In the genomic region with DNA sequence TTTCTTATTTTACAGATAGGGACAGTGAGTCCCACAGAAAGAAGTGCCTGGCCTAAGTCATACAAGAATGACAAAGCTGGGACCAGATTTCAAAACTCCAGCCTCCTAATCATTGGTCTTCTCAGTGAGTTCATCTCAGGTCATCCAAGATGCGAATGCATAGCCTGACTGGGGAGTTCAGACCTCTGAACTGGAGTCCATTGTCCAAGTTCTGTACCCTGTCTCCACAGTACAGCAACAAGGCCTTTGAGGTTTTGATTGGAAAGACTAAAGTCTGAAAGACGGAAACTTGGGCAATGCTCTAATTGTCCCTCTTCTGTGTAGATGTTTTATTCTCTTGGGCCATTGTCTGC, we compare ENCODE assay signal across 15 cellular contexts.
DNase-seq lines count a peak whose midpoint lies in the region; ATAC-seq and TF ChIP-seq lines count a peak whose summit lies in the region.
"Had no signal": no experiment of that assay in that cellular context is flagged by ENCODE, and none has a peak within 500 bp of the region (broad histone marks: within the 10 kb centered on the region; RNA-seq: fewer than 3 reads in every experiment).

No MANE protein-coding gene starts in this region.

- no peak for TF ChIP-seq EP300 in esophagus muscularis mucosa (IDR thresholded peaks at IDR 0.05)

- H3K9me3 Mint-ChIP-seq in nephron: no peaks in the 10 kb centered on the region
- H3K9me3 Mint-ChIP-seq in T-helper 2 cell treated with Interferon-gamma antibody and Interleukin-4, amounts not matched to agents 5 μg/mL and 100 μg/mL, for 36 hours: no peaks in the 10 kb centered on the region
- H3K9me3 Mint-ChIP-seq: activated T-helper 1 cell treated with anti-CD3 and anti-CD28 coated beads, Interleukin-12 subunit alpha, Interleukin-12 subunit beta, Interleukin-2, Interleukin-4 antibody, amounts not matched to agents 30 ng/mL and 10 ng/mL and 1 ng/mL, durations not matched to agents 14 hours and 24 hours and 36 hours had no signal

- ATAC-seq in heart left ventricle (no peak), Right ventricle myocardium superior (ENCODE audit: poor library complexity) (no peak), upper lobe of right lung (no peak)

- intact Hi-C loops in heart left ventricle (cut with DNase I): loop anchor here in 4 of 10 donors (5.0 to 10.0 kb wide), 3 partner anchors 97 to 362 kb away; no protein-coding TSS in a partner anchor
- intact Hi-C loops in Right ventricle myocardium superior (cut with DNase I): loop anchor here (5.0 kb wide), 1 partner anchor 97 kb away; no protein-coding TSS in a partner anchor
- intact Hi-C loops in esophagus muscularis mucosa (cut with DNase I): loop anchor here (5.0 kb wide), 1 partner anchor 97 kb away; no protein-coding TSS in a partner anchor
- intact Hi-C loops in upper lobe of right lung (cut with DNase I): no loop called here

- no peak for TF ChIP-seq POLR2A in heart left ventricle (IDR thresholded peaks at IDR 0.05)
- TF ChIP-seq POLR2A in esophagus muscularis mucosa (IDR thresholded peaks at IDR 0.05; ENCODE audit: low read depth): no peak

- H3K4me1 ChIP-seq in heart left ventricle: peaks cover 0 to 56% (median 33%) of the 10 kb centered on the region in 12 donors
- peaks cover 52 to 95% (median 93%) of the 10 kb centered on the region in 4 donors for H3K4me1 ChIP-seq in esophagus muscularis mucosa
- H3K4me1 ChIP-seq in upper lobe of right lung: peaks cover 44% of the 10 kb centered on the region

- TF ChIP-seq CTCF in heart left ventricle (IDR thresholded peaks at IDR 0.05): no peak
- no peak for TF ChIP-seq CTCF in esophagus muscularis mucosa (IDR thresholded peaks at IDR 0.05)
- no peak for TF ChIP-seq CTCF in nephron (IDR thresholded peaks at IDR 0.05; ENCODE audit: unreplicated experiment in 3 of 3)
- no peak for TF ChIP-seq CTCF in upper lobe of right lung (IDR thresholded peaks at IDR 0.05)

- no peak overlapping the region for H3K4me3 Mint-ChIP-seq in nephron
- no peak overlapping the region for H3K4me3 Mint-ChIP-seq in T-helper 2 cell treated with Interferon-gamma antibody and Interleukin-4, amounts not matched to agents 5 μg/mL and 100 μg/mL, for 36 hours
- H3K4me3 Mint-ChIP-seq: activated T-helper 1 cell treated with anti-CD3 and anti-CD28 coated beads, Interleukin-12 subunit alpha, Interleukin-12 subunit beta, Interleukin-2, Interleukin-4 antibody, amounts not matched to agents 30 ng/mL and 10 ng/mL and 1 ng/mL, durations not matched to agents 14 hours and 24 hours and 36 hours had no signal

- 68 to 78% (median 75%) methylated on average over 2 of the region's 2 CpGs for WGBS in heart left ventricle, 4 donors
- WGBS in esophagus muscularis mucosa: 80% methylated on average over 2 of the region's 2 CpGs

- no peak for DNase-seq in heart left ventricle
- no peak for DNase-seq in Right ventricle myocardium superior
- no peak for DNase-seq in esophagus muscularis mucosa (ENCODE audit: extremely low spot score)
- no peak for DNase-seq in upper lobe of right lung
- no peak for DNase-seq in activated CD4-positive, alpha-beta T cell treated with anti-CD3 and anti-CD28 coated beads for 1 hour
- DNase-seq in T-helper 2 cell treated with Interferon-gamma antibody and Interleukin-4, amounts not matched to agents 5 μg/mL and 100 μg/mL, for 36 hours (ENCODE audit: low spot score): no peak
- DNase-seq in NAMALWA (ENCODE audit: low spot score): no peak
- DNase-seq: activated CD4-positive, alpha-beta T cell treated with anti-CD3 and anti-CD28 coated beads, Interleukin-2, amount 50 U/mL, for 1 hour; NCI-H510A; RPMI8226; T1000 had no signal

- H3K4me3 ChIP-seq in heart left ventricle (no peak overlapping the region), esophagus muscularis mucosa (no peak overlapping the region), upper lobe of right lung (no peak overlapping the region)
- H3K4me3 ChIP-seq: coronary artery, mucosa of descending colon had no signal

- no peaks in the 10 kb centered on the region for H3K27me3 Mint-ChIP-seq in nephron (ENCODE audit: low read depth)
- H3K27me3 Mint-ChIP-seq in T-helper 2 cell treated with Interferon-gamma antibody and Interleukin-4, amounts not matched to agents 5 μg/mL and 100 μg/mL, for 36 hours (ENCODE audit: low read depth): peaks cover 5% of the 10 kb centered on the region

- peak overlapping the region in 9 of 12 donors; percentile 1 to 65 (median 36) for H3K27ac ChIP-seq in heart left ventricle
- peak overlapping the region; percentile 73 to 84 (median 80) for H3K27ac ChIP-seq in esophagus muscularis mucosa (replicated peaks in 1 of 4)
- peak overlapping the region; percentile 78 for H3K27ac ChIP-seq in upper lobe of right lung
- H3K27ac ChIP-seq: coronary artery had no signal

- peaks cover 11% of the 10 kb centered on the region for H3K4me1 Mint-ChIP-seq in nephron
- peaks cover 6% of the 10 kb centered on the region for H3K4me1 Mint-ChIP-seq in T-helper 2 cell treated with Interferon-gamma antibody and Interleukin-4, amounts not matched to agents 5 μg/mL and 100 μg/mL, for 36 hours (ENCODE audit: low read depth)

- H3K36me3 ChIP-seq in heart left ventricle: no peaks in the 10 kb centered on the region
- no peaks in the 10 kb centered on the region for H3K36me3 ChIP-seq in esophagus muscularis mucosa
- H3K36me3 ChIP-seq in upper lobe of right lung: no peaks in the 10 kb centered on the region

- peak overlapping the region in 2 of 3 experiments; percentile 29 to 30 for H3K27ac Mint-ChIP-seq in nephron
- H3K27ac Mint-ChIP-seq in T-helper 2 cell treated with Interferon-gamma antibody and Interleukin-4, amounts not matched to agents 5 μg/mL and 100 μg/mL, for 36 hours: no peak overlapping the region
- H3K27ac Mint-ChIP-seq: activated T-helper 1 cell treated with anti-CD3 and anti-CD28 coated beads, Interleukin-12 subunit alpha, Interleukin-12 subunit beta, Interleukin-2, Interleukin-4 antibody, amounts not matched to agents 30 ng/mL and 10 ng/mL and 1 ng/mL, durations not matched to agents 14 hours and 24 hours and 36 hours had no signal

- H3K27me3 ChIP-seq in heart left ventricle (no peaks in the 10 kb centered on the region), esophagus muscularis mucosa (no peaks in the 10 kb centered on the region), upper lobe of right lung (no peaks in the 10 kb centered on the region)

- H3K9me3 ChIP-seq in heart left ventricle: no peaks in the 10 kb centered on the region
- no peaks in the 10 kb centered on the region for H3K9me3 ChIP-seq in esophagus muscularis mucosa
- no peaks in the 10 kb centered on the region for H3K9me3 ChIP-seq in upper lobe of right lung
- H3K9me3 ChIP-seq: mucosa of descending colon had no signal

- no peaks in the 10 kb centered on the region for H3K36me3 Mint-ChIP-seq in nephron (ENCODE audit: low read depth)
- H3K36me3 Mint-ChIP-seq in T-helper 2 cell treated with Interferon-gamma antibody and Interleukin-4, amounts not matched to agents 5 μg/mL and 100 μg/mL, for 36 hours (ENCODE audit: low read depth): no peaks in the 10 kb centered on the region
